29 cellular contexts compared by ENCODE assay signal in genomic region chr16:89639385-89639784, GRCh38. TPM values are rescaled to one million over a fixed set of nuclear protein-coding genes. Genes with fewer than 3 reads are reported as not detected.
"Had no signal": no experiment of that assay in that cellular context is flagged by ENCODE, and none has a peak within 500 bp of the region (broad histone marks: within the 10 kb centered on the region; RNA-seq: fewer than 3 reads in every experiment).

No MANE protein-coding gene starts in this region.

- H3K36me3 ChIP-seq: neural progenitor cell, right atrium auricular region, right lobe of liver, transverse colon had no signal

- H3K4me3 Mint-ChIP-seq: immature natural killer cell; mesothelial cell of epicardium; natural killer cell; nephron progenitor cell; neural progenitor cell; stimulated activated naive B cell treated with anti-CD40 and anti-IgM and Interleukin-4, amounts not matched to agents 10 μg/mL and 1 μg/mL and 100 μg/mL, for 72 hours; stimulated activated naive CD8-positive, alpha-beta T cell treated with anti-CD3 and anti-CD28 coated beads, Interleukin-15, Interleukin-2, amounts not matched to agents 100 ng/mL and 50 ng/mL, for 24 hours had no signal

- H3K27me3 Mint-ChIP-seq: stimulated activated naive CD8-positive, alpha-beta T cell treated with anti-CD3 and anti-CD28 coated beads, Interleukin-15, Interleukin-2, amounts not matched to agents 100 ng/mL and 50 ng/mL, for 24 hours had no signal

- H3K4me3 ChIP-seq: left ventricle myocardium inferior, lung, neural progenitor cell, right atrium auricular region, right lobe of liver, smooth muscle cell, transverse colon, upper lobe of left lung had no signal

- H3K27ac Mint-ChIP-seq: immature natural killer cell; mesothelial cell of epicardium; naive B cell; natural killer cell; nephron progenitor cell; neural progenitor cell; stimulated activated naive B cell treated with anti-CD40 and anti-IgM and Interleukin-4, amounts not matched to agents 10 μg/mL and 1 μg/mL and 100 μg/mL, for 72 hours; stimulated activated naive CD8-positive, alpha-beta T cell treated with anti-CD3 and anti-CD28 coated beads, Interleukin-15, Interleukin-2, amounts not matched to agents 100 ng/mL and 50 ng/mL, for 24 hours had no signal

- H3K36me3 Mint-ChIP-seq: immature natural killer cell, mesothelial cell of epicardium, naive B cell, natural killer cell, neural progenitor cell had no signal

- H3K27ac ChIP-seq: left ventricle myocardium inferior, neural progenitor cell, neutrophil, parathyroid adenoma, right atrium auricular region, right lobe of liver, transverse colon, upper lobe of left lung had no signal

- H3K27me3 ChIP-seq: right atrium auricular region, right lobe of liver, upper lobe of left lung had no signal

- H3K9me3 ChIP-seq: left ventricle myocardium inferior, neutrophil, right atrium auricular region, right lobe of liver, transverse colon, upper lobe of left lung had no signal

- H3K4me1 ChIP-seq: neural progenitor cell had no signal

- DNase-seq: hypothalamus; immature natural killer cell; kidney; left ventricle myocardium inferior; mesendoderm; naive B cell; natural killer cell; nephron progenitor cell; occipital lobe; right lobe of liver; stimulated activated CD4-positive, alpha-beta T cell treated with anti-CD3 and anti-CD28 coated beads, Interleukin-1b, Interleukin-23, amount 100 ng/mL, for 48 hours; stimulated activated CD4-positive, alpha-beta T cell treated with anti-CD3 and anti-CD28 coated beads, Interleukin-2, amount 100 ng/mL, for 48 hours; stimulated activated CD4-positive, alpha-beta T cell treated with anti-CD3 and anti-CD28 coated beads, Interleukin-4, amount 100 ng/mL, for 4 hours; stimulated activated CD8-positive, alpha-beta memory T cell treated with anti-CD3 and anti-CD28 coated beads, Interleukin-4, amount 100 ng/mL, for 48 hours; stimulated activated naive B cell treated with anti-CD40 and anti-IgM and Interleukin-4, amounts not matched to agents 10 μg/mL and 1 μg/mL and 100 μg/mL, for 72 hours; substantia nigra; transverse colon; upper lobe of left lung had no signal

- ATAC-seq: natural killer cell; right lobe of liver; stimulated activated naive B cell treated with anti-CD40 and anti-IgM and Interleukin-4, amounts not matched to agents 10 μg/mL and 1 μg/mL and 100 μg/mL, for 72 hours had no signal

- H3K9me3 Mint-ChIP-seq: immature natural killer cell; mesothelial cell of epicardium; naive B cell; natural killer cell; nephron progenitor cell; neural progenitor cell; stimulated activated naive CD8-positive, alpha-beta T cell treated with anti-CD3 and anti-CD28 coated beads, Interleukin-15, Interleukin-2, amounts not matched to agents 100 ng/mL and 50 ng/mL, for 24 hours had no signal

RNA-seq across cellular contexts. Expression of gene DPEP1, which starts 25.9 kb away (rescaled TPM):
- total RNA-seq: left ventricle myocardium inferior, mononuclear cell, natural killer cell, osteocyte, skeletal muscle tissue, smooth muscle cell had no signal
